33 cellular contexts compared by ENCODE assay signal in the genomic region with DNA sequence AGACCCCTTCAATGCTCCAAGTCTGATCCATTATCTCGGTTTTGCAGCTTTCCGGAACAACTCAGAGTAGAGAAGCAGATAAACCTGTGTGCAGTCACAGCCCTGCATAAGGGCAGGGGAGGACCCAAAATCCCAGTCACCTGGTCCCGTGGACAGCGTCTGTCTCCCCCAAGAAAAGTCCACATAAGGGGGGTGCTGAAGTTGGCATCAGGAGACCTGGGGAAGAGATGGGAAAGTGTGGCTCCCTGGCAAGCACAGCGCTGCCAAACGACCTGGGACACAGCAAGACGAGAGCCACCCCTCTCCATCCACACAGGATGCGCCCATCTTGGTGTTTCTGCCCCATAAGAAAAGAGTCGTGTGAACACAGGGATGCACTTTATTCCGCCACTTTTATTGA.
"Had no signal": no experiment of that assay in that cellular context is flagged by ENCODE, and none has a peak within 500 bp of the region (broad histone marks: within the 10 kb centered on the region; RNA-seq: fewer than 3 reads in every experiment).

No MANE protein-coding gene starts in this region.

- H3K36me3 Mint-ChIP-seq: activated CD8-positive, alpha-beta memory T cell treated with anti-CD3 and anti-CD28 coated beads, Interleukin-2, amount 10 ng/mL, durations not matched to agents 7 days and 5 days had no signal

- H3K27me3 Mint-ChIP-seq: activated CD4-positive, alpha-beta memory T cell treated with anti-CD3 and anti-CD28 coated beads for 36 hours; activated CD4-positive, alpha-beta T cell treated with anti-CD3 and anti-CD28 coated beads for 36 hours; activated naive CD8-positive, alpha-beta T cell; effector memory CD8-positive, alpha-beta T cell had no signal

- H3K27ac Mint-ChIP-seq: activated CD4-positive, alpha-beta memory T cell treated with anti-CD3 and anti-CD28 coated beads for 36 hours; activated CD4-positive, alpha-beta T cell treated with anti-CD3 and anti-CD28 coated beads for 36 hours; activated CD4-positive, alpha-beta T cell treated with anti-CD3 and anti-CD28 coated beads, Interleukin-2, amount 10 ng/mL, durations not matched to agents 24 days and 14 days; activated CD8-positive, alpha-beta memory T cell treated with anti-CD3 and anti-CD28 coated beads, Interleukin-2, amount 10 ng/mL, durations not matched to agents 7 days and 5 days; activated CD8-positive, alpha-beta T cell treated with anti-CD3 and anti-CD28 coated beads, Interleukin-2, amount 10 ng/mL, durations not matched to agents 7 days and 5 days; activated naive CD8-positive, alpha-beta T cell; activated T-helper 1 cell treated with anti-CD3 and anti-CD28 coated beads, Interleukin-12 subunit alpha, Interleukin-12 subunit beta, Interleukin-2, Interleukin-4 antibody, amounts not matched to agents 30 ng/mL and 10 ng/mL and 1 ng/mL, durations not matched to agents 14 hours and 24 hours and 36 hours; activated T-helper 2 cell treated with anti-CD3 and anti-CD28 coated beads, Interferon-gamma antibody, Interleukin-2, Interleukin-4, amounts not matched to agents 10 μg/mL and 5 μg/mL and 100 μg/mL, durations not matched to agents 14 hours and 24 hours and 36 hours; effector memory CD8-positive, alpha-beta T cell had no signal

- H3K4me3 Mint-ChIP-seq: activated CD4-positive, alpha-beta memory T cell treated with anti-CD3 and anti-CD28 coated beads for 36 hours; activated CD4-positive, alpha-beta T cell treated with anti-CD3 and anti-CD28 coated beads for 36 hours; activated CD4-positive, alpha-beta T cell treated with anti-CD3 and anti-CD28 coated beads, Interleukin-2, amount 10 ng/mL, durations not matched to agents 24 days and 14 days; activated CD8-positive, alpha-beta memory T cell treated with anti-CD3 and anti-CD28 coated beads, Interleukin-2, amount 10 ng/mL, durations not matched to agents 7 days and 5 days; activated CD8-positive, alpha-beta T cell treated with anti-CD3 and anti-CD28 coated beads, Interleukin-2, amount 10 ng/mL, durations not matched to agents 7 days and 5 days; activated naive CD8-positive, alpha-beta T cell; activated T-helper 1 cell treated with anti-CD3 and anti-CD28 coated beads, Interleukin-12 subunit alpha, Interleukin-12 subunit beta, Interleukin-2, Interleukin-4 antibody, amounts not matched to agents 30 ng/mL and 10 ng/mL and 1 ng/mL, durations not matched to agents 14 hours and 24 hours and 36 hours; central memory CD8-positive, alpha-beta T cell; effector memory CD8-positive, alpha-beta T cell had no signal

- H3K9me3 ChIP-seq: esophagus muscularis mucosa, gastrocnemius medialis, heart left ventricle had no signal

- H3K9me3 Mint-ChIP-seq: activated CD4-positive, alpha-beta memory T cell treated with anti-CD3 and anti-CD28 coated beads for 36 hours; activated CD4-positive, alpha-beta T cell treated with anti-CD3 and anti-CD28 coated beads, Interleukin-2, amount 10 ng/mL, durations not matched to agents 24 days and 14 days; activated T-helper 1 cell treated with anti-CD3 and anti-CD28 coated beads, Interleukin-12 subunit alpha, Interleukin-12 subunit beta, Interleukin-2, Interleukin-4 antibody, amounts not matched to agents 30 ng/mL and 10 ng/mL and 1 ng/mL, durations not matched to agents 14 hours and 24 hours and 36 hours; activated T-helper 2 cell treated with anti-CD3 and anti-CD28 coated beads, Interferon-gamma antibody, Interleukin-2, Interleukin-4, amounts not matched to agents 10 μg/mL and 5 μg/mL and 100 μg/mL, durations not matched to agents 14 hours and 24 hours and 36 hours; central memory CD8-positive, alpha-beta T cell; effector memory CD8-positive, alpha-beta T cell had no signal

- H3K4me1 ChIP-seq: foreskin keratinocyte had no signal

- H3K36me3 ChIP-seq: brain microvascular endothelial cell had no signal

- H3K27ac ChIP-seq: brain microvascular endothelial cell, esophagus muscularis mucosa, foreskin keratinocyte, gastrocnemius medialis, heart left ventricle had no signal

- FAIRE-seq: astrocyte, bronchial epithelial cell, colon had no signal

- H3K4me1 Mint-ChIP-seq: activated CD4-positive, alpha-beta T cell treated with anti-CD3 and anti-CD28 coated beads for 36 hours; activated CD4-positive, alpha-beta T cell treated with anti-CD3 and anti-CD28 coated beads, Interleukin-2, amount 10 ng/mL, durations not matched to agents 24 days and 14 days; activated CD8-positive, alpha-beta memory T cell treated with anti-CD3 and anti-CD28 coated beads, Interleukin-2, amount 10 ng/mL, durations not matched to agents 7 days and 5 days; central memory CD8-positive, alpha-beta T cell had no signal

- H3K27me3 ChIP-seq: brain microvascular endothelial cell, esophagus muscularis mucosa, foreskin keratinocyte, gastrocnemius medialis, heart left ventricle had no signal

- ATAC-seq: activated CD4-positive, alpha-beta T cell treated with anti-CD3 and anti-CD28 coated beads for 36 hours; activated CD8-positive, alpha-beta memory T cell treated with anti-CD3 and anti-CD28 coated beads, Interleukin-2, amount 10 ng/mL, durations not matched to agents 7 days and 5 days; activated CD8-positive, alpha-beta T cell treated with anti-CD3 and anti-CD28 coated beads, Interleukin-2, amount 10 ng/mL, durations not matched to agents 7 days and 5 days; effector memory CD8-positive, alpha-beta T cell; foreskin keratinocyte; gastrocnemius medialis; heart left ventricle had no signal

- H3K4me3 ChIP-seq: esophagus muscularis mucosa, gastrocnemius medialis, heart left ventricle had no signal

- DNase-seq: activated CD4-positive, alpha-beta memory T cell treated with anti-CD3 and anti-CD28 coated beads for 36 hours; activated CD4-positive, alpha-beta T cell treated with anti-CD3 and anti-CD28 coated beads for 36 hours; activated CD4-positive, alpha-beta T cell treated with anti-CD3 and anti-CD28 coated beads, Interleukin-2, amount 10 ng/mL, durations not matched to agents 24 days and 14 days; activated CD4-positive, CD25-positive, alpha-beta regulatory T cell; activated CD4-positive, CD25-positive, alpha-beta regulatory T cell treated with anti-CD3 and anti-CD28 coated beads, Interleukin-2, amount 50 U/mL, for 72 hours; activated CD8-positive, alpha-beta memory T cell treated with anti-CD3 and anti-CD28 coated beads, Interleukin-2, amount 10 ng/mL, durations not matched to agents 7 days and 5 days; activated CD8-positive, alpha-beta memory T cell treated with anti-CD3 and anti-CD28 coated beads, Interleukin-2, amount 50 U/mL, for 4 hours; activated CD8-positive, alpha-beta T cell treated with anti-CD3 and anti-CD28 coated beads, Interleukin-2, amount 10 ng/mL, durations not matched to agents 7 days and 5 days; activated effector memory CD4-positive, alpha-beta T cell treated with anti-CD3 and anti-CD28 coated beads, Interleukin-2, amount 50 U/mL, for 16 hours; activated naive CD4-positive, alpha-beta T cell treated with anti-CD3 and anti-CD28 coated beads, Interleukin-2, amount 50 U/mL, for 16 hours; activated T-cell treated with anti-CD3 and anti-CD28 coated beads, Interleukin-2, amount 50 U/mL, for 1 hour; activated T-cell treated with anti-CD3 and anti-CD28 coated beads, Interleukin-2, amount 50 U/mL, for 48 hours; amniotic stem cell; anterior cingulate cortex; brain microvascular endothelial cell; cortex of kidney; dermis blood vessel endothelial cell; effector CD4-positive, alpha-beta T cell; effector memory CD8-positive, alpha-beta T cell; erythroblast; foreskin keratinocyte; gastrocnemius medialis; glutamatergic neuron; T-helper 2 cell had no signal
